In genomic region chr17:4550534-4551039, GRCh38 we compare ENCODE assay signal across 2 cellular contexts.
TF ChIP-seq lines count a peak whose summit lies in the region.

No MANE protein-coding gene starts in this region.

TF ChIP-seq in GM23338, 12 proteins besides CTCF, POLR2A, EP300 and RAD21 (continued from another document):
- TF ChIP-seq REST (IDR thresholded peaks at IDR 0.05; ENCODE audit: unreplicated experiment) (no peak), ZNF114 (CRISPR knock-in tag; IDR thresholded peaks at IDR 0.05) (no peak), ZNF462 (CRISPR knock-in tag; IDR thresholded peaks at IDR 0.05) (no peak), STAT1 (IDR thresholded peaks at IDR 0.05; ENCODE audit: unreplicated experiment) (no peak)

TF ChIP-seq in WTC11, 78 proteins besides CTCF, POLR2A, EP300 and RAD21 (continued from another document):
- TF ChIP-seq HMGXB4 (CRISPR knock-in tag; IDR thresholded peaks at IDR 0.05) (no peak), ZBTB21 (CRISPR knock-in tag; IDR thresholded peaks at IDR 0.05; ENCODE audit: borderline replicate concordance) (no peak), MLX (CRISPR knock-in tag; IDR thresholded peaks at IDR 0.05) (no peak), RELA (CRISPR knock-in tag; IDR thresholded peaks at IDR 0.05; ENCODE audit: borderline replicate concordance) (no peak), IRF2 (CRISPR knock-in tag; IDR thresholded peaks at IDR 0.05; ENCODE audit: borderline replicate concordance, low read depth) (no peak), HMGA2 (CRISPR knock-in tag; IDR thresholded peaks at IDR 0.05) (no peak), RORB (CRISPR knock-in tag; IDR thresholded peaks at IDR 0.05) (no peak)
TF ChIP-seq in WTC11: peak in this region for 0.
